Comparison of ENCODE assay signal across 8 cellular contexts in genomic region chr1:41739061-41739955, GRCh38.
DNase-seq lines count a peak whose midpoint lies in the region; ATAC-seq and TF ChIP-seq lines count a peak whose summit lies in the region.

No MANE protein-coding gene starts in this region.

- POLR2A ChIA-PET in BJ (lab: Charles Lee), result no interaction called here

- H3K27me3 ChIP-seq in BJ (ENCODE audit: control insufficient read depth, insufficient read depth, low read length), result no peaks in the 10 kb centered on the region
- H3K27me3 ChIP-seq in trophoblast cell (ENCODE audit: insufficient read depth, low read length), result no peaks in the 10 kb centered on the region
- H3K27me3 ChIP-seq in transverse colon, result no peaks in the 10 kb centered on the region

- H2AK5ac ChIP-seq in trophoblast cell (ENCODE audit: low read length), result no peak overlapping the region

- no peak overlapping the region for H3K9ac ChIP-seq in trophoblast cell (ENCODE audit: low read length)

- H4K8ac ChIP-seq in trophoblast cell (ENCODE audit: low read depth, low read length), result no peak overlapping the region

- H2BK120ac ChIP-seq in trophoblast cell (ENCODE audit: insufficient read depth, low read length, poor library complexity), result no peak overlapping the region

- DNase-seq in BJ (ENCODE audit: low read depth) (peak; percentile 20), NCI-H187 (lab: John Stamatoyannopoulos, UW) (peak; percentile 49 to 55), activated T-cell treated with anti-CD3 and anti-CD28 coated beads for 1 hour (ENCODE audit: low read depth) (peak; percentile 49), fibroblast of gingiva (ENCODE audit: low read depth) (peak; percentile 88), trophoblast cell (peak; percentile 63 to 68), transverse colon (peak; percentile 72)

- H3K9me3 ChIP-seq in trophoblast cell (ENCODE audit: insufficient read depth, low read depth, low read length) (peaks cover 2% of the 10 kb centered on the region), transverse colon (no peaks in the 10 kb centered on the region)

- no peak for TF ChIP-seq POLR2A in transverse colon (IDR thresholded peaks at IDR 0.05)

- H3K4ac ChIP-seq in trophoblast cell (ENCODE audit: low read depth, low read length), result no peak overlapping the region

- H3K79me1 ChIP-seq in trophoblast cell (ENCODE audit: low read length), result no peaks in the 10 kb centered on the region

- H3K18ac ChIP-seq in trophoblast cell (ENCODE audit: low read length), result no peak overlapping the region

- H3K79me2 ChIP-seq in trophoblast cell (ENCODE audit: control insufficient read depth, insufficient read depth, low read length, poor library complexity), result no peaks in the 10 kb centered on the region

- TF ChIP-seq EP300 in transverse colon (IDR thresholded peaks at IDR 0.05; ENCODE audit: low read depth), result no peak

- H3K27ac ChIP-seq in trophoblast cell (ENCODE audit: low read depth, low read length) (no peak overlapping the region), transverse colon (peak overlapping the region in 1 of 4 donors; percentile 64)

- intact Hi-C loops in transverse colon (cut with DNase I; ENCODE audit: low total_unique reads), result no loop called here

- H2BK12ac ChIP-seq in trophoblast cell (ENCODE audit: low read length), result no peak overlapping the region

- H3K14ac ChIP-seq in trophoblast cell (ENCODE audit: low read length), result no peak overlapping the region

- H4K12ac ChIP-seq in trophoblast cell (ENCODE audit: low read depth, low read length), result no peak overlapping the region

- in situ Hi-C loops in transverse colon (cut with MboI; ENCODE audit: low pct_ligation_motif_present in 1 of 4, low pct_unique_long_range_greater_than_20kb in 1 of 4, low sequenced_read_pairs in 3 of 4), result no loop called here

- CTCF ChIA-PET in BJ (lab: Yijun Ruan, JAX), result interaction anchor here (0.5 to 1.1 kb wide), 2 partner anchors 32 to 80 kb away, joined by 3 read pairs; no protein-coding TSS in a partner anchor

- WGBS in trophoblast cell (ENCODE audit: extremely low coverage, insufficient coverage, insufficient read length), result no CpG with 5 or more reads among the region's 21 CpGs
- 10 to 69% methylated on average over 2 to 17 of the region's 21 CpGs for WGBS in transverse colon (ENCODE audit: low coverage in 1 of 2), 2 donors

- H2BK5ac ChIP-seq in trophoblast cell (ENCODE audit: low read depth, low read length, poor library complexity), result no peak overlapping the region

- H4K91ac ChIP-seq in trophoblast cell (ENCODE audit: low read depth, low read length), result no peak overlapping the region

- H3K23ac ChIP-seq in trophoblast cell (ENCODE audit: low read length), result no peak overlapping the region

- no peak for TF ChIP-seq CTCF in BJ (IDR thresholded peaks at IDR 0.05; ENCODE audit: insufficient read depth, low read depth, low read length)
- TF ChIP-seq CTCF in transverse colon (IDR thresholded peaks at IDR 0.05), result no peak

- H3K4me1 ChIP-seq in trophoblast cell (ENCODE audit: control insufficient read depth in 1 of 2, insufficient read depth in 2 of 2, low read length in 2 of 2) (no peaks in the 10 kb centered on the region), transverse colon (peaks cover 0 to 22% (median 0%) of the 10 kb centered on the region in 4 donors)

- ATAC-seq in GM21423 (IDR thresholded peaks at IDR 0.05; ENCODE audit: unreplicated experiment), result peak; percentile 58
- ATAC-seq in HG02840 (IDR thresholded peaks at IDR 0.05; ENCODE audit: low FRiP score, unreplicated experiment), result no peak

- H3K36me3 ChIP-seq in BJ (ENCODE audit: control insufficient read depth, insufficient read depth, low read length), result no peaks in the 10 kb centered on the region
- H3K36me3 ChIP-seq in trophoblast cell (ENCODE audit: control insufficient read depth in 1 of 2, insufficient read depth in 2 of 2, low read length in 2 of 2), result no peaks in the 10 kb centered on the region
- no peaks in the 10 kb centered on the region for H3K36me3 ChIP-seq in transverse colon

- H3K4me3 ChIP-seq in BJ (ENCODE audit: low read depth, low read length) (no peak overlapping the region), trophoblast cell (ENCODE audit: low read depth, low read length) (no peak overlapping the region), transverse colon (no peak overlapping the region)

- H3K4me2 ChIP-seq in trophoblast cell (ENCODE audit: low read length), result no peak overlapping the region

- no peak overlapping the region for H2AFZ ChIP-seq in trophoblast cell (ENCODE audit: insufficient read depth, low read length, poor library complexity)

Comparison
In these comparisons a context has a peak if more than half of its experiments do, and no peak if none do; other contexts are left out.
1. DNase-seq: peak in every context shown above with its lines; median percentile 88 in fibroblast of gingiva; 72 in transverse colon; 66 in trophoblast cell; 52 in NCI-H187; 49 in activated T-cell treated with anti-CD3 and anti-CD28 coated beads for 1 hour; 20 in BJ.